26 cellular contexts compared by ENCODE assay signal in genomic region chr9:112896131-112896530, GRCh38. TPM values are rescaled to one million over a fixed set of nuclear protein-coding genes. Genes with fewer than 3 reads are reported as not detected.
A peak's percentile ranks its signal among the peaks of the same experiment; 100 is the strongest.
DNase-seq lines count a peak whose midpoint lies in the region; ATAC-seq and TF ChIP-seq lines count a peak whose summit lies in the region.
"Had no signal": no experiment of that assay in that cellular context is flagged by ENCODE, and none has a peak within 500 bp of the region (broad histone marks: within the 10 kb centered on the region; RNA-seq: fewer than 3 reads in every experiment).

No MANE protein-coding gene starts in this region.

- H3K9me2 ChIP-seq in OCI-LY7 (ENCODE audit: insufficient read depth, low read length): no peaks in the 10 kb centered on the region

- no peak overlapping the region for H3K4me3 Mint-ChIP-seq in T-helper 2 cell treated with Interferon-gamma antibody and Interleukin-4, amounts not matched to agents 5 μg/mL and 100 μg/mL, for 36 hours
- no peak overlapping the region for H3K4me3 Mint-ChIP-seq in CD8-positive, alpha-beta memory T cell
- H3K4me3 Mint-ChIP-seq: HFFc6 had no signal

- intact Hi-C loops in OCI-LY7 (cut with micrococcal nuclease; ENCODE audit: unreplicated experiment) (no loop called here), psoas muscle (cut with DNase I) (no loop called here)

- no peaks in the 10 kb centered on the region for H4K20me1 ChIP-seq in OCI-LY7 (ENCODE audit: insufficient read depth, low read length)

- no peaks in the 10 kb centered on the region for H3K79me2 ChIP-seq in OCI-LY7 (ENCODE audit: insufficient read depth, low read depth, low read length)

- peaks cover 46% of the 10 kb centered on the region for H3K27me3 Mint-ChIP-seq in T-helper 2 cell treated with Interferon-gamma antibody and Interleukin-4, amounts not matched to agents 5 μg/mL and 100 μg/mL, for 36 hours (ENCODE audit: low read depth)
- H3K27me3 Mint-ChIP-seq in CD8-positive, alpha-beta memory T cell: peaks cover 28 to 64% of the 10 kb centered on the region in 2 donors

- DNase-seq in T-helper 2 cell treated with Interferon-gamma antibody and Interleukin-4, amounts not matched to agents 5 μg/mL and 100 μg/mL, for 36 hours (ENCODE audit: low spot score): no peak
- DNase-seq in T-helper 2 cell (no peak), OCI-LY7 (ENCODE audit: low spot score) (no peak), HAP-1 (ENCODE audit: low spot score in 2 of 2) (no peak), psoas muscle (no peak)
- DNase-seq in CD8-positive, alpha-beta memory T cell: no peak
- DNase-seq: ACHN, DMS53, EL, GF-D8, H7, HFFc6, MG63, NCI-H1048, NCI-H1417 treated with DMSO at 0.1 percent for 48 hours, NCI-H187 treated with DMSO at 0.1 percent for 48 hours, NCI-H2227 treated with DMSO at 0.1 percent for 48 hours, NCI-H510A, Peyer's patch, SJCRH30, T-helper 1 cell had no signal

- H3K9me3 Mint-ChIP-seq in T-helper 2 cell treated with Interferon-gamma antibody and Interleukin-4, amounts not matched to agents 5 μg/mL and 100 μg/mL, for 36 hours: no peaks in the 10 kb centered on the region
- H3K9me3 Mint-ChIP-seq in CD8-positive, alpha-beta memory T cell: no peaks in the 10 kb centered on the region
- H3K9me3 Mint-ChIP-seq: HFFc6 had no signal

- no peaks in the 10 kb centered on the region for H3K9me3 ChIP-seq in OCI-LY7 (ENCODE audit: low read length)
- H3K9me3 ChIP-seq in CD8-positive, alpha-beta memory T cell (ENCODE audit: low read length): no peaks in the 10 kb centered on the region
- no peaks in the 10 kb centered on the region for H3K9me3 ChIP-seq in HAP-1
- no peaks in the 10 kb centered on the region for H3K9me3 ChIP-seq in psoas muscle
- H3K9me3 ChIP-seq: MG63, Peyer's patch, SJCRH30 had no signal

- peak; percentile 57 for ATAC-seq in GM21723 (IDR thresholded peaks at IDR 0.05; ENCODE audit: unreplicated experiment)
- ATAC-seq in GM19324 (IDR thresholded peaks at IDR 0.05; ENCODE audit: low FRiP score, unreplicated experiment): no peak
- no peak for ATAC-seq in psoas muscle

- CTCF ChIA-PET in OCI-LY7 (lab: Charles Lee; ENCODE audit: unreplicated experiment): no interaction called here
- CTCF ChIA-PET in CD8-positive, alpha-beta memory T cell (lab: Charles Lee): no interaction called here

- H3K27ac ChIP-seq in OCI-LY7 (ENCODE audit: low read depth, low read length, poor library complexity, severe bottlenecking) (no peak overlapping the region), psoas muscle (no peak overlapping the region)
- H3K27ac ChIP-seq in CD8-positive, alpha-beta memory T cell (ENCODE audit: low read depth, low read length): no peak overlapping the region
- H3K27ac ChIP-seq: 22Rv1, C4-2B, Peyer's patch, SJCRH30 had no signal

- no peaks in the 10 kb centered on the region for H3K36me3 Mint-ChIP-seq in T-helper 2 cell treated with Interferon-gamma antibody and Interleukin-4, amounts not matched to agents 5 μg/mL and 100 μg/mL, for 36 hours (ENCODE audit: low read depth)
- H3K36me3 Mint-ChIP-seq in CD8-positive, alpha-beta memory T cell: peaks cover 0 to 5% (median 0%) of the 10 kb centered on the region in 3 donors

- peak overlapping the region; percentile 37 for H3K4me2 ChIP-seq in OCI-LY7 (ENCODE audit: low read length)

- H3K36me3 ChIP-seq in OCI-LY7 (ENCODE audit: insufficient read depth, low read length) (no peaks in the 10 kb centered on the region), HAP-1 (replicated peaks) (no peaks in the 10 kb centered on the region), psoas muscle (ENCODE audit: insufficient read depth in 1 of 2, low read depth in 1 of 2) (no peaks in the 10 kb centered on the region)
- H3K36me3 ChIP-seq in CD8-positive, alpha-beta memory T cell (ENCODE audit: insufficient read depth, low read length): no peaks in the 10 kb centered on the region
- H3K36me3 ChIP-seq: MG63, Peyer's patch, SJCRH30 had no signal

- in situ Hi-C loops in HAP-1 (cut with MboI; ENCODE audit: low sequenced_read_pairs): no loop called here

- H2AFZ ChIP-seq in OCI-LY7 (ENCODE audit: low read length): no peak overlapping the region; the same call in 1 of the 2 replicates

- no peak overlapping the region for H3K4me3 ChIP-seq in OCI-LY7 (ENCODE audit: low read depth, low read length, poor library complexity, severe bottlenecking)
- H3K4me3 ChIP-seq in CD8-positive, alpha-beta memory T cell (ENCODE audit: low read length): no peak overlapping the region
- no peak overlapping the region for H3K4me3 ChIP-seq in HAP-1
- H3K4me3 ChIP-seq in psoas muscle: no peak overlapping the region
- H3K4me3 ChIP-seq: MG63, Peyer's patch, SJCRH30 had no signal

- 47 to 59% (median 50%) methylated on average over 3 of the region's 3 CpGs for WGBS in psoas muscle, 3 donors

- no peaks in the 10 kb centered on the region for H3K27me3 ChIP-seq in CD8-positive, alpha-beta memory T cell (ENCODE audit: insufficient read depth, low read length, poor library complexity, severe bottlenecking)
- H3K27me3 ChIP-seq in HAP-1 (ENCODE audit: low read depth): peaks cover 11% of the 10 kb centered on the region
- no peaks in the 10 kb centered on the region for H3K27me3 ChIP-seq in psoas muscle (ENCODE audit: insufficient read depth in 3 of 3, low read length in 2 of 3)
- H3K27me3 ChIP-seq: MG63, Peyer's patch, SJCRH30 had no signal

- BruUV-seq in OCI-LY7 (replicated peaks; lab: Mats Ljungman, UMichigan): no TSS peak

- TF ChIP-seq CTCF in OCI-LY7 (conservative IDR thresholded peaks at IDR 0.05; ENCODE audit: low read length) (no peak), psoas muscle (IDR thresholded peaks at IDR 0.05) (no peak)

- POLR2A ChIA-PET in OCI-LY7 (lab: Charles Lee): no interaction called here
- POLR2A ChIA-PET in CD8-positive, alpha-beta memory T cell (lab: Charles Lee): no interaction called here

- H3K4me1 Mint-ChIP-seq in T-helper 2 cell treated with Interferon-gamma antibody and Interleukin-4, amounts not matched to agents 5 μg/mL and 100 μg/mL, for 36 hours (ENCODE audit: low read depth): peaks cover 19% of the 10 kb centered on the region
- H3K4me1 Mint-ChIP-seq in CD8-positive, alpha-beta memory T cell: no peaks in the 10 kb centered on the region

- H3K4me1 ChIP-seq in OCI-LY7 (ENCODE audit: insufficient read depth, low read length, poor library complexity, severe bottlenecking) (peaks cover 6% of the 10 kb centered on the region), HAP-1 (no peaks in the 10 kb centered on the region), psoas muscle (no peaks in the 10 kb centered on the region)
- no peaks in the 10 kb centered on the region for H3K4me1 ChIP-seq in CD8-positive, alpha-beta memory T cell (ENCODE audit: insufficient read depth, low read length)
- H3K4me1 ChIP-seq: Peyer's patch, SJCRH30 had no signal

- H3K27ac Mint-ChIP-seq in T-helper 2 cell treated with Interferon-gamma antibody and Interleukin-4, amounts not matched to agents 5 μg/mL and 100 μg/mL, for 36 hours: peak overlapping the region; percentile 12
- no peak overlapping the region for H3K27ac Mint-ChIP-seq in CD8-positive, alpha-beta memory T cell
- H3K27ac Mint-ChIP-seq: HFFc6 had no signal

RNA-seq across cellular contexts. Expression of gene SLC46A2, which starts 5.5 kb away (rescaled TPM):
- total RNA-seq in OCI-LY7 (2014; rRNA removed; shearing (Covaris generic)): not detected in 2 replicates
- total RNA-seq in OCI-LY7 (2022) (not detected in 2 replicates), psoas muscle (not detected)
- total RNA-seq in CD8-positive, alpha-beta memory T cell: not detected
- polyA plus RNA-seq in CD8-positive, alpha-beta memory T cell: not detected
- under 1 TPM in 1 of 3 donors, not detected in 2; 0.01 TPM for polyA plus RNA-seq in psoas muscle
- total RNA-seq: H7, HFFc6, LHCN-M2, Peyer's patch, SJCRH30 had no signal
